Comparison of ENCODE assay signal across 8 cellular contexts in the genomic region with DNA sequence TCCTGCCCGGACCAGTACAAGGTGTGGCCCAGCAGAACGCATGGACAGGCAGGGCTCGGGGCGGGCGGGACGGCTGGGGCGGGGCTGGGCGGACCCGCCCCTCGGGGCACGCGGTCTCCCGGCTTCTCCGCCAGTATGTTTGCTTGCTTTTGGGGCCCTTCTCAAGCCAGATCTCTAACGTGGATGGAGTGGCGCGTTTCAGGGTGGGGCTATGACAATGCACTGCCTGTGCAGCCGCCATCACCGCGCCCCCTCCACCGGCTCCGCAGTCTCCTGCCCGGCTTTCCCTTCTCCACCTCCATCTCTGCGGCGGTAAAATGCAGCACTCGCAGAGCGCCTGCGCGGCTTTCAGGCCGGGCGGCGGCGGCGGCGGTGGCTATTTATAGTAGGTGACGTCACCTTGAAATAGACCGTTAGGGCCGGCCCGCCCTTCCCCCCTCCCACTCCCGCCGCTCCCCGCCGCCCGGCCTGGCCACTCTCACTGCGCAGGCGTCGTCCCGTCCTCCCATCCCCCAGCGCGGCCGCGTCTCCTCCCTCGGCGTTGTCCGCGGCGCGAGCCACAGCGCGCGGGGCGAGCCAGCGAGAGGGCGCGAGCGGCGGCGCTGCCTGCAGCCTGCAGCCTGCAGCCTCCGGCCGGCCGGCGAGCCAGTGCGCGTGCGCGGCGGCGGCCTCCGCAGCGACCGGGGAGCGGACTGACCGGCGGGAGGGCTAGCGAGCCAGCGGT.
DNase-seq lines count a peak whose midpoint lies in the region; ATAC-seq lines count a peak whose summit lies in the region.

YWHAH (plus strand) TSS at position 560 of the 724 bp plus-strand sequence. CDS start 199 bp downstream, outside the sequence.

- ATAC-seq in GM19395 (IDR thresholded peaks at IDR 0.05; ENCODE audit: unreplicated experiment) (peak; percentile 61), HG03565 (IDR thresholded peaks at IDR 0.05; ENCODE audit: unreplicated experiment) (peak; percentile 58)

- DNase-seq in CD1c-positive myeloid dendritic cell (ENCODE audit: extremely low spot score): peak; percentile 97
- peak; percentile 73 for DNase-seq in NCI-H82 treated with DMSO at 0.1 percent for 48 hours (lab: John Stamatoyannopoulos, UW; ENCODE audit: unreplicated experiment)
- DNase-seq in activated CD8-positive, alpha-beta memory T cell treated with anti-CD3 and anti-CD28 coated beads for 1 hour (ENCODE audit: extremely low read depth in 1 of 2, low read depth in 1 of 2): peak; percentile 61 to 78
- peak; percentile 74 for DNase-seq in effector CD8-positive, alpha-beta T cell (lab: John Stamatoyannopoulos, UW)
- peak; percentile 96 for DNase-seq in medulla oblongata (ENCODE audit: extremely low spot score)
- DNase-seq in stimulated activated CD4-positive, alpha-beta T cell treated with anti-CD3 and anti-CD28 coated beads, TNF-alpha, amount 100 ng/mL, for 48 hours (ENCODE audit: low read depth in 3 of 3): peak; percentile 86 to 93 (median 87)

Comparison
In these comparisons a context has a peak if more than half of its experiments do, and no peak if none do; other contexts are left out.
1. Peak in every context shown above with its lines: DNase-seq and ATAC-seq.